ENCODE assay signal across 19 cellular contexts in the genomic region with DNA sequence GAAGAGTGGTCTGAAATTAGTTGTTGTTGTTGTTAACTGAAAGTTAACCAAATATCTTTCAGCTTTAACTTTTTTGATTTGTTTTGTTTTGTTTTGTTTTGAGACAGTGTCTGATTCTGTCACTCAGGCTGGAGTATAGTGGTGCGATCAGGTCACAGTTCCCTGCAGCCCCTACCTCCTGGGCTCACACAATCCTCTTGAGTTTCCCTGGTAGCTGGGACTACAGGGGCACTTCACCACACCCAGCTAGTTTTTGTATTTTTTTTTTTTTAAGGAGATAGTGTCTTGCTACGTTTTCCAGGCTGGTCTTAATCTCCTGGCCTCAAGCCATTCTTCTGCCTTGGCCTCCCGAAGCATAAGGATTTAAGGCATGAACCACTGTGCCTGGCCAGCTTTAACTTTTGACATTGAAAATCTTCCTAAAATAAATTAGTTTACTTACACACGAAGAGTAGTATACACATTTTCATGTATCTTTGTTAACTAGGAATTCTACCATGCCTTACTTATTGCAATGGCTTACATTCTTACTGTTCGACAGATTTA. TPM values are rescaled to one million over a fixed set of nuclear protein-coding genes. Genes with fewer than 3 reads are reported as not detected.
"Had no signal": no experiment of that assay in that cellular context is flagged by ENCODE, and none has a peak within 500 bp of the region (broad histone marks: within the 10 kb centered on the region; RNA-seq: fewer than 3 reads in every experiment).

No MANE protein-coding gene starts in this region.

- H3K36me3 ChIP-seq: breast epithelium, heart right ventricle, neural progenitor cell, prostate gland, transverse colon, WERI-Rb-1 had no signal

- ATAC-seq: activated CD8-positive, alpha-beta T cell treated with anti-CD3 and anti-CD28 coated beads, Interleukin-2, amount 10 ng/mL, durations not matched to agents 7 days and 5 days; activated naive CD4-positive, alpha-beta T cell treated with anti-CD3 and anti-CD28 coated beads, Interleukin-2, amount 50 U/mL, for 72 hours; effector memory CD8-positive, alpha-beta T cell; esophagus mucosa; heart right ventricle; left lobe of liver; naive thymus-derived CD8-positive, alpha-beta T cell had no signal

- H2AFZ ChIP-seq: neural progenitor cell had no signal

- H3K27ac ChIP-seq: dorsolateral prefrontal cortex, heart right ventricle, neural progenitor cell, prostate gland, WERI-Rb-1 had no signal

- H3K4me3 ChIP-seq: breast epithelium, dorsolateral prefrontal cortex, heart right ventricle, neural progenitor cell, prostate gland, transverse colon had no signal

- H3K27me3 ChIP-seq: breast epithelium, dorsolateral prefrontal cortex, heart right ventricle, neural progenitor cell, transverse colon had no signal

- H3K4me1 ChIP-seq: breast epithelium, prostate gland had no signal

- DNase-seq: activated CD4-positive, alpha-beta T cell treated with anti-CD3 and anti-CD28 coated beads, Interleukin-2, amount 50 U/mL, for 1 hour; activated CD4-positive, CD25-positive, alpha-beta regulatory T cell treated with anti-CD3 and anti-CD28 coated beads, Interleukin-2, amount 50 U/mL, for 72 hours; activated CD8-positive, alpha-beta T cell treated with anti-CD3 and anti-CD28 coated beads, Interleukin-2, amount 10 ng/mL, durations not matched to agents 7 days and 5 days; activated T-cell treated with anti-CD3 and anti-CD28 coated beads, Interleukin-2, amount 50 U/mL, for 1 hour; dorsolateral prefrontal cortex; effector memory CD8-positive, alpha-beta T cell; heart right ventricle; naive thymus-derived CD8-positive, alpha-beta T cell; stimulated activated CD4-positive, alpha-beta T cell treated with anti-CD3 and anti-CD28 coated beads, Interleukin-4, amount 100 ng/mL, for 24 hours; stimulated activated naive CD4-positive, alpha-beta T cell treated with Interleukin-2 at 50 U/mL for 16 hours; substantia nigra; transverse colon; WERI-Rb-1 had no signal

- H3K9me3 ChIP-seq: breast epithelium, heart right ventricle, prostate gland, transverse colon had no signal

- H3K9ac ChIP-seq: neural progenitor cell had no signal

- H3K4me2 ChIP-seq: neural progenitor cell had no signal

RNA-seq across cellular contexts. Expression of a gene that starts 44.9 kb away (rescaled TPM):
- total RNA-seq: activated CD8-positive, alpha-beta T cell treated with anti-CD3 and anti-CD28 coated beads, Interleukin-2, amount 10 ng/mL, durations not matched to agents 7 days and 5 days; naive thymus-derived CD8-positive, alpha-beta T cell had no signal
- polyA plus RNA-seq: naive thymus-derived CD8-positive, alpha-beta T cell had no signal
